In the genomic region with DNA sequence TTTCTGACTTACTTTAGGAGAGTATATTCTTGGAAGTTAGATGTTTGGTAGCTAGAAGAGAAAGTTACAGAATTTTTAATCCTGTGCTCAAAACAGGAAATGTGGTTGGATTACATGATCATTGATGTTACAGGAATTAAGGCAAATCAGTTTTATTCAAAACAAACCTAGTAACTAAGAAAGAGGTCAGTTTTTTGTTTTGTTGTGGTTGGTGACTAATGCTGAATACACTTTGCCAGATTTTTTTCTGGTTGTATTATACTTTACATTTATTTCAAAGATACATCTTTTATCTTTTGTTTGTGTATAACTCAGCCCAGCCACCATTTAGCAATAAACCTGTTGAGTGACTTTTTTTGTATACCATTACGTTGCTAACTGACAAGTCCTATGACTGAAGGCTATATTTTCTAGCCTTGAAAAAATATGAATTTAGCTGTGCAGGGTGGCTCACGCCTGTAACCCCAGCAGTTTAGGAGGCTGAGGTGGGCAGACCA, we compare ENCODE assay signal across 9 cellular contexts.
DNase-seq lines count a peak whose midpoint lies in the region; ATAC-seq and TF ChIP-seq lines count a peak whose summit lies in the region.
"Had no signal": no experiment of that assay in that cellular context is flagged by ENCODE, and none has a peak within 500 bp of the region (broad histone marks: within the 10 kb centered on the region; RNA-seq: fewer than 3 reads in every experiment).

No MANE protein-coding gene starts in this region.

- peak overlapping the region; percentile 12 for H3K27ac ChIP-seq in AG04450 (ENCODE audit: low read depth, low read length)

- TF ChIP-seq CTCF in AG04450 (IDR thresholded peaks at IDR 0.05; ENCODE audit: low read depth, low read length) (no peak), choroid plexus epithelial cell (conservative IDR thresholded peaks at IDR 0.05; ENCODE audit: low read depth, low read length) (no peak)

- no peak for ATAC-seq in HG02840 (IDR thresholded peaks at IDR 0.05; ENCODE audit: low FRiP score, unreplicated experiment)
- no peak for ATAC-seq in stimulated activated memory B cell treated with anti-CD40 and anti-IgM and Interleukin-4, amounts not matched to agents 10 μg/mL and 1 μg/mL and 100 μg/mL, for 72 hours

- no peak for DNase-seq in AG04450 (ENCODE audit: low read depth, low spot score)
- peak; percentile 83 for DNase-seq in HT1080 (ENCODE audit: low read depth)
- DNase-seq in choroid plexus epithelial cell (ENCODE audit: low read depth): peak; percentile 88
- DNase-seq in myocyte (ENCODE audit: low read depth): peak; percentile 49
- DNase-seq in HAP-1 (ENCODE audit: low spot score in 2 of 2): no peak
- DNase-seq in DMS114 treated with DMSO at 0.1 percent for 48 hours (lab: John Stamatoyannopoulos, UW; ENCODE audit: unreplicated experiment): no peak
- DNase-seq: dorsolateral prefrontal cortex had no signal

- no peak overlapping the region for H3K27ac Mint-ChIP-seq in stimulated activated memory B cell treated with anti-CD40 and anti-IgM and Interleukin-4, amounts not matched to agents 10 μg/mL and 1 μg/mL and 100 μg/mL, for 72 hours

- in situ Hi-C loops in HAP-1 (cut with MboI; ENCODE audit: low sequenced_read_pairs): no loop called here

- H3K9me3 ChIP-seq in AG04450 (ENCODE audit: control insufficient read depth, insufficient read depth, low read length) (no peaks in the 10 kb centered on the region), HAP-1 (no peaks in the 10 kb centered on the region)

- H3K36me3 ChIP-seq in HAP-1 (replicated peaks): no peaks in the 10 kb centered on the region; the same call in none of the 2 replicates

- H3K4me1 ChIP-seq in HAP-1: peaks cover 13% of the 10 kb centered on the region

- CTCF ChIA-PET in AG04450 (lab: Charles Lee): interaction anchor here (1.6 kb wide), 1 partner anchor 10 kb away, joined by 4 read pairs; no protein-coding TSS in a partner anchor

- H3K27me3 ChIP-seq in AG04450 (ENCODE audit: control insufficient read depth, insufficient read depth, low read length) (no peaks in the 10 kb centered on the region), HAP-1 (ENCODE audit: low read depth) (no peaks in the 10 kb centered on the region)
- H3K27me3 ChIP-seq: dorsolateral prefrontal cortex had no signal

- no peak overlapping the region for H3K4me3 ChIP-seq in AG04450 (ENCODE audit: low read depth, low read length)
- H3K4me3 ChIP-seq in choroid plexus epithelial cell (ENCODE audit: low read depth, low read length): no peak overlapping the region
- H3K4me3 ChIP-seq in HAP-1: no peak overlapping the region
- H3K4me3 ChIP-seq: dorsolateral prefrontal cortex had no signal

- H3K9me3 Mint-ChIP-seq in stimulated activated memory B cell treated with anti-CD40 and anti-IgM and Interleukin-4, amounts not matched to agents 10 μg/mL and 1 μg/mL and 100 μg/mL, for 72 hours: no peaks in the 10 kb centered on the region

- peaks cover 22% of the 10 kb centered on the region for H3K36me3 Mint-ChIP-seq in stimulated activated memory B cell treated with anti-CD40 and anti-IgM and Interleukin-4, amounts not matched to agents 10 μg/mL and 1 μg/mL and 100 μg/mL, for 72 hours

- no peaks in the 10 kb centered on the region for H3K27me3 Mint-ChIP-seq in stimulated activated memory B cell treated with anti-CD40 and anti-IgM and Interleukin-4, amounts not matched to agents 10 μg/mL and 1 μg/mL and 100 μg/mL, for 72 hours

- POLR2A ChIA-PET in AG04450 (lab: Yijun Ruan, JAX): interaction anchor here (1.3 kb wide), 1 partner anchor 15 kb away, joined by 4 read pairs; no protein-coding TSS in a partner anchor

- peaks cover 5% of the 10 kb centered on the region for H3K4me1 Mint-ChIP-seq in stimulated activated memory B cell treated with anti-CD40 and anti-IgM and Interleukin-4, amounts not matched to agents 10 μg/mL and 1 μg/mL and 100 μg/mL, for 72 hours

- H3K4me3 Mint-ChIP-seq in stimulated activated memory B cell treated with anti-CD40 and anti-IgM and Interleukin-4, amounts not matched to agents 10 μg/mL and 1 μg/mL and 100 μg/mL, for 72 hours: no peak overlapping the region

Comparison
In these comparisons a context has a peak if more than half of its experiments do, and no peak if none do; other contexts are left out.
1. DNase-seq: peak in HT1080 (single experiment), choroid plexus epithelial cell (single experiment) and myocyte (single experiment); none in AG04450 (single experiment), HAP-1 (0 of 2) and DMS114 treated with DMSO at 0.1 percent for 48 hours (single experiment).